ENCODE assay signal across 2 cellular contexts in genomic region chr16:661184-661821, GRCh38.
TF ChIP-seq lines count a peak whose summit lies in the region.

No MANE protein-coding gene starts in this region.

TF ChIP-seq in IMR-90, 13 proteins besides CTCF, POLR2A, EP300 and RAD21:
- TF ChIP-seq RCOR1 (IDR thresholded peaks at IDR 0.05; ENCODE audit: insufficient replicate concordance, low read length) (no peak), CEBPB (IDR thresholded peaks at IDR 0.05; ENCODE audit: low read depth, low read length) (no peak), MAZ (IDR thresholded peaks at IDR 0.05; ENCODE audit: borderline replicate concordance, low read depth, low read length) (no peak), ELK1 (IDR thresholded peaks at IDR 0.05; ENCODE audit: borderline replicate concordance, low read depth, low read length) (no peak), FOS (IDR thresholded peaks at IDR 0.05; ENCODE audit: low read depth, low read length) (no peak), MXI1 (IDR thresholded peaks at IDR 0.05; ENCODE audit: borderline replicate concordance, low read depth, low read length) (no peak), RFX5 (IDR thresholded peaks at IDR 0.05; ENCODE audit: low read depth, low read length) (no peak)

TF ChIP-seq in H1, 55 proteins besides CTCF, POLR2A, EP300 and RAD21:
- no peak for TF ChIP-seq EZH2 (IDR thresholded peaks at IDR 0.05; ENCODE audit: low read depth, low read length, severe bottlenecking)
- no peak for TF ChIP-seq ATF3 (IDR thresholded peaks at IDR 0.05; ENCODE audit: insufficient read depth, low read depth, low read length)
- no peak for TF ChIP-seq USF2 (IDR thresholded peaks at IDR 0.05; ENCODE audit: low read length)
